ENCODE assay signal across 8 cellular contexts in the genomic region with DNA sequence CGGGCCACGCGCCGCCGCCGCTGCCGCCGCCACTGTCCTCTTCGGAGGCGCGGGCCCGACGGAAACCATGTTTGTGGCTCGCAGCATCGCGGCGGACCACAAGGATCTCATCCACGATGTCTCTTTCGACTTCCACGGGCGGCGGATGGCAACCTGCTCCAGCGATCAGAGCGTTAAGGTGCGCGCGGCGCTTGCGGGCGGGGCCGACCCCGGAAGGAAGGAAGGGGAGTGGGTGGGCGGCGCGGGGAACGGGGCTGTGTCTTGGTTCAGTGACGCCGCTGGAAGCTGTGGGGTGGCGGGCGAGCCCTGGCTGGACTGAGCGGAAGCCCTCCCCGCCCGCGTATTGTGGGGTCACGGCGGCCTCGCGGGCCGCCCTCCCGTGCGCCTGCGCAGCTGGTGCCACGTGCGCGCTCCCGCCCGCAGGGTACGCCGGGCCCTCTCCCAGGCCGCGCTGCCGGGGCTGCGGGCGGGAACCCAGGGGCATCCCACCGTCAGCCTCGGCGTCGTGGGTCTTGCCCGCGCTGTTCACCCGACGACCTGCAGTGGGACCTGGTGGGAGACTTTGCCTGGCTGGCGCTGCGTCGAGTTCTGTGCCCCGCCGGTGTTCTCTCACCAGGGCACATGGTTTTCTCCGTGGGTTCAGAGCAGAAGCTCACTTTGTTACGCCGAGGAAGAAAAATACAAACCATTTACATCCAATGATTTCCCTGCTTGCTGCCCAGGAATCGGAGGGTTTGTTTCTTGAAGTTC. TPM values are rescaled to one million over a fixed set of nuclear protein-coding genes. Genes with fewer than 3 reads are reported as not detected.
DNase-seq lines count a peak whose midpoint lies in the region; ATAC-seq and TF ChIP-seq lines count a peak whose summit lies in the region.

No MANE protein-coding gene starts in this region.

- H3K4me1 ChIP-seq in SK-N-SH (ENCODE audit: control insufficient read depth in 1 of 2, insufficient read depth in 2 of 2, low read depth in 1 of 2, low read length in 1 of 2) (peaks cover 0 to 7% of the 10 kb centered on the region in 2 experiments; a peak in 3 of 4 replicates), osteoblast (ENCODE audit: insufficient read depth, low read length) (peaks cover 26% of the 10 kb centered on the region), testis (peaks cover 7% of the 10 kb centered on the region)

- peak; percentile 72 for DNase-seq in HFF-Myc (ENCODE audit: extremely low read depth, low read depth)
- DNase-seq in MV-4-11 (lab: John Stamatoyannopoulos, UW) = peak; percentile 91
- DNase-seq in SK-N-SH = peak; percentile 93
- DNase-seq in activated naive CD4-positive, alpha-beta T cell treated with anti-CD3 and anti-CD28 coated beads, Interleukin-2, amount 50 U/mL, for 72 hours (ENCODE audit: low spot score in 2 of 2) = peak; percentile 94 to 98
- DNase-seq in glutamatergic neuron = peak; percentile 86
- peak; percentile 97 for DNase-seq in osteoblast (ENCODE audit: insufficient read length, low spot score, missing footprints)
- peak; percentile 94 for DNase-seq in testis

- ATAC-seq in activated naive CD4-positive, alpha-beta T cell treated with anti-CD3 and anti-CD28 coated beads, Interleukin-2, amount 50 U/mL, for 72 hours = peak; percentile 86 to 88

- no peak for TF ChIP-seq RAD21 in SK-N-SH (IDR thresholded peaks at IDR 0.05; ENCODE audit: low read length)

- no peak for TF ChIP-seq POLR2A in testis (IDR thresholded peaks at IDR 0.05)

- TF ChIP-seq CTCF in HFF-Myc (IDR thresholded peaks at IDR 0.05; ENCODE audit: low read depth, low read length, missing control alignments) (no peak), SK-N-SH (IDR thresholded peaks at IDR 0.05) (no peak), glutamatergic neuron (IDR thresholded peaks at IDR 0.05; ENCODE audit: partially characterized antibody, unreplicated experiment) (no peak), osteoblast (IDR thresholded peaks at IDR 0.05; ENCODE audit: extremely low read depth, low read depth, low read length) (no peak), testis (IDR thresholded peaks at IDR 0.05) (no peak)

- peaks cover 10% of the 10 kb centered on the region for H3K27me3 Mint-ChIP-seq in glutamatergic neuron (ENCODE audit: unreplicated experiment)

- CTCF ChIA-PET in SK-N-SH (lab: Yijun Ruan, JAX) = no interaction called here

- H3K9me3 ChIP-seq in SK-N-SH = no peaks in the 10 kb centered on the region
- no peaks in the 10 kb centered on the region for H3K9me3 ChIP-seq in osteoblast (ENCODE audit: low read depth, low read length)
- H3K9me3 ChIP-seq in testis = no peaks in the 10 kb centered on the region

- peak overlapping the region; percentile 89 for H3K4me3 Mint-ChIP-seq in glutamatergic neuron (ENCODE audit: unreplicated experiment)

- 7% methylated on average over 24 of the region's 81 CpGs for WGBS in SK-N-SH (ENCODE audit: low lambda C conversion rate)
- 1 to 8% methylated on average over 11 to 59 of the region's 81 CpGs for WGBS in testis, 2 donors

- H3K27ac ChIP-seq in SK-N-SH (ENCODE audit: low read depth in 2 of 2, low read length in 1 of 2) (peak overlapping the region; percentile 94 to 95), osteoblast (ENCODE audit: low read depth, low read length) (peak overlapping the region; percentile 81), testis (peak overlapping the region; percentile 92 to 98)

- H3K9me3 Mint-ChIP-seq in activated naive CD4-positive, alpha-beta T cell treated with anti-CD3 and anti-CD28 coated beads, Interleukin-2, amount 50 U/mL, for 72 hours = no peaks in the 10 kb centered on the region
- peaks cover 16% of the 10 kb centered on the region for H3K9me3 Mint-ChIP-seq in glutamatergic neuron (ENCODE audit: unreplicated experiment)

- H3K79me2 ChIP-seq in SK-N-SH (ENCODE audit: insufficient read depth) (peaks cover 43% of the 10 kb centered on the region), osteoblast (ENCODE audit: insufficient read depth, low read length) (peaks cover 43% of the 10 kb centered on the region)

- H3K36me3 ChIP-seq in SK-N-SH (replicated peaks in 1 of 2; ENCODE audit: control insufficient read depth in 1 of 2, insufficient read depth in 2 of 2, low read length in 1 of 2) = peaks cover 2 to 9% of the 10 kb centered on the region in 2 experiments
- peaks cover 3% of the 10 kb centered on the region for H3K36me3 ChIP-seq in osteoblast (ENCODE audit: insufficient read depth, low read length)
- no peaks in the 10 kb centered on the region for H3K36me3 ChIP-seq in testis (ENCODE audit: low read depth, missing control alignments)

- peaks cover 22% of the 10 kb centered on the region for H3F3A ChIP-seq in SK-N-SH (replicated peaks; ENCODE audit: insufficient read depth)

- H3K9ac ChIP-seq in SK-N-SH = peak overlapping the region; percentile 87

- H3K9me2 ChIP-seq in SK-N-SH = no peaks in the 10 kb centered on the region

- H3K27me3 ChIP-seq in SK-N-SH (ENCODE audit: insufficient read depth) (no peaks in the 10 kb centered on the region), osteoblast (ENCODE audit: insufficient read depth, low read length) (no peaks in the 10 kb centered on the region), testis (no peaks in the 10 kb centered on the region)

- intact Hi-C loops in testis (cut with DNase I; ENCODE audit: low total_unique reads) = no loop called here

- no peak for TF ChIP-seq EP300 in SK-N-SH (IDR thresholded peaks at IDR 0.05; ENCODE audit: borderline replicate concordance in 1 of 2, low read depth in 1 of 2, low read length in 1 of 2)

- H4K20me1 ChIP-seq in SK-N-SH (ENCODE audit: insufficient read depth) (no peaks in the 10 kb centered on the region), osteoblast (ENCODE audit: insufficient read depth, low read length) (no peaks in the 10 kb centered on the region)

- H2AFZ ChIP-seq in SK-N-SH (ENCODE audit: low read depth) (peak overlapping the region; percentile 70; the same call in 1 of the 2 replicates), osteoblast (ENCODE audit: low read length) (peak overlapping the region; percentile 77)

- H3K4me1 Mint-ChIP-seq in glutamatergic neuron (ENCODE audit: low read depth, unreplicated experiment) = peaks cover 3% of the 10 kb centered on the region

- peak overlapping the region; percentile 66 for H3K4me3 ChIP-seq in GM08714 (ENCODE audit: low read length)
- peak overlapping the region; percentile 57 for H3K4me3 ChIP-seq in HFF-Myc (replicated peaks; ENCODE audit: low read depth, low read length)
- peak overlapping the region; percentile 60 to 84 for H3K4me3 ChIP-seq in SK-N-SH (ENCODE audit: low read depth in 2 of 2, low read length in 1 of 2)
- H3K4me3 ChIP-seq in osteoblast (ENCODE audit: insufficient read depth, low read length) = peak overlapping the region; percentile 89
- peak overlapping the region; percentile 71 to 89 for H3K4me3 ChIP-seq in testis

- H3K36me3 Mint-ChIP-seq in activated naive CD4-positive, alpha-beta T cell treated with anti-CD3 and anti-CD28 coated beads, Interleukin-2, amount 50 U/mL, for 72 hours = peaks cover 17 to 34% of the 10 kb centered on the region in 2 donors
- no peaks in the 10 kb centered on the region for H3K36me3 Mint-ChIP-seq in glutamatergic neuron (ENCODE audit: unreplicated experiment)

- H3K4me2 ChIP-seq in SK-N-SH (peak overlapping the region; percentile 82), osteoblast (ENCODE audit: insufficient read depth, low read length) (peak overlapping the region; percentile 83)

- H3K27ac Mint-ChIP-seq in activated naive CD4-positive, alpha-beta T cell treated with anti-CD3 and anti-CD28 coated beads, Interleukin-2, amount 50 U/mL, for 72 hours = peak overlapping the region; percentile 94 to 96
- H3K27ac Mint-ChIP-seq in glutamatergic neuron (ENCODE audit: unreplicated experiment) = peak overlapping the region; percentile 86

- POLR2A ChIA-PET in SK-N-SH (lab: Yijun Ruan, JAX) = interaction anchor here (0.6 to 1.3 kb wide), 5 partner anchors 21 to 571 kb away, joined by 3 to 8 read pairs (median 5); partner anchors contain the start of genes AFG3L2, CEP192 and PTPN2

TF ChIP-seq in SK-N-SH, 30 proteins besides CTCF, POLR2A, EP300 and RAD21 (continues in another document):
- TF ChIP-seq NRF1 (IDR thresholded peaks at IDR 0.05; ENCODE audit: low read depth, low read length) (peak; percentile 91), YY1 (IDR thresholded peaks at IDR 0.05; ENCODE audit: low read depth) (no peak), POLR2AphosphoS5 (IDR thresholded peaks at IDR 0.05; ENCODE audit: low read depth, low read length) (peak; percentile 83), ELF1 (IDR thresholded peaks at IDR 0.05) (peak; percentile 82)

RNA-seq across cellular contexts. Expression of gene SEH1L, which starts 0.4 kb away (rescaled TPM):
- polyA plus RNA-seq in SK-N-SH (2012; rRNA removed) (29.8 and 30.4 TPM in 2 replicates), testis (ENCODE audit: insufficient read depth, low read depth, low replicate concordance) (33.5 TPM)
- 30.0 and 35.7 TPM in 2 replicates for polyA plus RNA-seq in SK-N-SH (2012; cell fraction: cytosol; rRNA removed)
- polyA plus RNA-seq in SK-N-SH (2012; cell fraction: nucleus; rRNA removed) = 24.5 and 29.4 TPM in 2 replicates
- total RNA-seq in activated naive CD4-positive, alpha-beta T cell treated with anti-CD3 and anti-CD28 coated beads, Interleukin-2, amount 50 U/mL, for 72 hours = 100 to 1,000 TPM in 1 of 2 donors, 10 to 100 TPM in 1; 81.0 to 108 TPM
- total RNA-seq in glutamatergic neuron (ENCODE audit: unreplicated experiment) (46.4 TPM), osteoblast (45.7 and 51.0 TPM in 2 replicates), testis (10 to 100 TPM; 37.1 to 43.5 TPM)

RNA-seq across cellular contexts. Expression of gene CEP192, which starts 42.9 kb away (rescaled TPM):
- polyA plus RNA-seq in SK-N-SH (2012; rRNA removed) (9.4 and 13.3 TPM in 2 replicates), testis (ENCODE audit: insufficient read depth, low read depth, low replicate concordance) (34.1 TPM)
- polyA plus RNA-seq in SK-N-SH (2012; cell fraction: cytosol; rRNA removed) = 11.3 and 11.8 TPM in 2 replicates
- 24.0 and 30.5 TPM in 2 replicates for polyA plus RNA-seq in SK-N-SH (2012; cell fraction: nucleus; rRNA removed)
- 10 to 100 TPM; 41.7 to 51.5 TPM for total RNA-seq in activated naive CD4-positive, alpha-beta T cell treated with anti-CD3 and anti-CD28 coated beads, Interleukin-2, amount 50 U/mL, for 72 hours
- total RNA-seq in glutamatergic neuron (ENCODE audit: unreplicated experiment) (20.1 TPM), osteoblast (29.7 and 29.8 TPM in 2 replicates), testis (10 to 100 TPM; 61.2 to 77.3 TPM)

Comparison
In these comparisons a context has a peak if more than half of its experiments do, and no peak if none do; other contexts are left out.
1. Peak in every context shown above with its lines: DNase-seq, ATAC-seq, H3K4me3 ChIP-seq and H3K27ac ChIP-seq.